9 cellular contexts compared by ENCODE assay signal in the genomic region with DNA sequence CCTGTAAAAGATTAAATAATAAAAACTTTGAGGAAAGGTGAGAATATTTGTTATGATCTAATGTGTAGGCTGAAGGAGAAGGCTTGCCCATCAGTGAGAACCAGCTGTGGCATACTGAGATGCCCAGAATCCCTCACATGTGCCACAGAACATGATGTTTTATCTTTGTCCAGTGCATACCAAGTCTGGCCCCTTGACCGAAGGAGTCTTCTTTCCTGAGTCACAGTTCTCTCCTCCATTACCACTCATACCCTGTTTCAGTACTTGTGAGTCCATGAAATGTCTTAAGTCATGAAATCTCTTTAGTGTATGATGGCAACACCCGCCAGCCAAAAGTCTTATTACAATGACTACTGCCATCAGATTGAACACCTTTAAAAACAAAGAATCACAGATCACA. TPM values are rescaled to one million over a fixed set of nuclear protein-coding genes. Genes with fewer than 3 reads are reported as not detected.
"Had no signal": no experiment of that assay in that cellular context is flagged by ENCODE, and none has a peak within 500 bp of the region (broad histone marks: within the 10 kb centered on the region; RNA-seq: fewer than 3 reads in every experiment).

No MANE protein-coding gene starts in this region.

- FAIRE-seq: G401.6, GM12878, GM12891, GM12892, GM18507, GM19239 had no signal

- H3K4me3 ChIP-seq: GM12878 had no signal

- ATAC-seq: GM12878 had no signal

- DNase-seq: GDM1, GF-D8 had no signal

RNA-seq across cellular contexts. Expression of a gene that starts 42.7 kb away (rescaled TPM):
- total RNA-seq: G401 had no signal
